13 cellular contexts compared by ENCODE assay signal in the genomic region with DNA sequence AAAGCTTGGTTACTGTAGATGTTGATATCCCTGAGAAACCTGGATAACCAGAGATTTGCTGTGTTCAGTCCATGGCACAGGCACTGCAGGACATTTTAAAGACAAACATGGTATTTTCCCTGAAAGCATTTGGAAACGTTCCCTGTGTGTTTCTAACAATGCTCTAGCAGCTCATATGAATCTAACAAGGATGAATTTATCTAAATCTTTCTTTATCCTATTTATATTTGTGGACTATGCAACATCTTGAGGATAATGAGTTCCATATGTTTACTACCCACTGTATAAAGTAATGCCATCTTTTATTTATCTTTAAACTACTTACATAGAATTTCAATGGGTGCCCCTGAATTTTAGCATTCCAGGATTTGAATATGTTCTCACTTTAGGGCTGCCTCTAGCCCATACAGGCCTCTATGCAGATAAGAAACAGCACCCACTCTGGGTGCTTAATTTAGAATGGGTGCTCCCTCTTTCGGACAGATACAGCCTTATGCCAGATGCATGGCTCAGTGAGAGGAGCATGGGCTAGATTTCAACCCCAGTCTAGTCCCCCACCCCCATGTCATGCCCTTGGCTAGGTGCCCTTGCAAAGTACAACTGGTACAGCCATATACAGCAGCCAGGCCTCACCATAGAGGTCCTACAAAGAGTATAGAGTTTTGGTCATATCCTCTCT.
"Had no signal": no experiment of that assay in that cellular context is flagged by ENCODE, and none has a peak within 500 bp of the region (broad histone marks: within the 10 kb centered on the region; RNA-seq: fewer than 3 reads in every experiment).

No MANE protein-coding gene starts in this region.

- H3K27ac ChIP-seq: brain microvascular endothelial cell, esophagus squamous epithelium, tibial artery, uterus had no signal

- H3K36me3 ChIP-seq: brain microvascular endothelial cell, esophagus squamous epithelium, tibial artery, uterus had no signal

- FAIRE-seq: small intestine had no signal

- H3K36me3 Mint-ChIP-seq: activated naive CD4-positive, alpha-beta T cell treated with anti-CD3 and anti-CD28 coated beads, Interleukin-2, amount 50 U/mL, for 24 hours; naive B cell; stimulated activated effector memory CD8-positive, alpha-beta T cell treated with anti-CD3 and anti-CD28 coated beads, Interleukin-12 subunit alpha, Interleukin-12 subunit beta, amount 100 ng/mL, for 72 hours had no signal

- H3K27me3 Mint-ChIP-seq: activated naive CD4-positive, alpha-beta T cell treated with anti-CD3 and anti-CD28 coated beads, Interleukin-2, amount 50 U/mL, for 24 hours; naive B cell had no signal

- H3K4me1 Mint-ChIP-seq: activated naive CD4-positive, alpha-beta T cell treated with anti-CD3 and anti-CD28 coated beads, Interleukin-2, amount 50 U/mL, for 24 hours had no signal

- H3K27ac Mint-ChIP-seq: activated naive CD4-positive, alpha-beta T cell treated with anti-CD3 and anti-CD28 coated beads, Interleukin-2, amount 50 U/mL, for 24 hours; stimulated activated effector memory CD8-positive, alpha-beta T cell treated with anti-CD3 and anti-CD28 coated beads, Interleukin-12 subunit alpha, Interleukin-12 subunit beta, amount 100 ng/mL, for 72 hours; T-helper 2 cell treated with Interferon-gamma antibody and Interleukin-4, amounts not matched to agents 5 μg/mL and 100 μg/mL, for 36 hours had no signal

- DNase-seq: amygdala, brain microvascular endothelial cell, esophagus squamous epithelium, hypothalamus, naive B cell, retina, small intestine, tibial artery, uterus had no signal

- H3K4me3 Mint-ChIP-seq: activated naive CD4-positive, alpha-beta T cell treated with anti-CD3 and anti-CD28 coated beads, Interleukin-2, amount 50 U/mL, for 24 hours; naive B cell; stimulated activated effector memory CD8-positive, alpha-beta T cell treated with anti-CD3 and anti-CD28 coated beads, Interleukin-12 subunit alpha, Interleukin-12 subunit beta, amount 100 ng/mL, for 72 hours; T-helper 2 cell treated with Interferon-gamma antibody and Interleukin-4, amounts not matched to agents 5 μg/mL and 100 μg/mL, for 36 hours had no signal

- H3K27me3 ChIP-seq: brain microvascular endothelial cell, esophagus squamous epithelium, tibial artery, uterus had no signal

- H3K4me1 ChIP-seq: uterus had no signal

- ATAC-seq: activated CD4-positive, CD25-positive, alpha-beta regulatory T cell treated with anti-CD3 and anti-CD28 coated beads, Interleukin-2, amount 50 U/mL, for 24 hours; stimulated activated effector memory CD8-positive, alpha-beta T cell treated with anti-CD3 and anti-CD28 coated beads, Interleukin-12 subunit alpha, Interleukin-12 subunit beta, amount 100 ng/mL, for 72 hours had no signal

- H3K9me3 ChIP-seq: esophagus squamous epithelium, tibial artery, uterus had no signal

- H3K4me3 ChIP-seq: esophagus squamous epithelium, tibial artery, uterus had no signal

- H3K9me3 Mint-ChIP-seq: naive B cell; stimulated activated effector memory CD8-positive, alpha-beta T cell treated with anti-CD3 and anti-CD28 coated beads, Interleukin-12 subunit alpha, Interleukin-12 subunit beta, amount 100 ng/mL, for 72 hours had no signal
